Comparison of ENCODE assay signal across 1 cellular context in genomic region chr9:94623253-94623652, GRCh38.
A peak's percentile ranks its signal among the peaks of the same experiment; 100 is the strongest.
TF ChIP-seq lines count a peak whose summit lies in the region.

No MANE protein-coding gene starts in this region.

TF ChIP-seq in HepG2, 621 proteins besides CTCF, POLR2A, EP300 and RAD21 (continued from another document and continues in another):
- TF ChIP-seq, protein P1, sequence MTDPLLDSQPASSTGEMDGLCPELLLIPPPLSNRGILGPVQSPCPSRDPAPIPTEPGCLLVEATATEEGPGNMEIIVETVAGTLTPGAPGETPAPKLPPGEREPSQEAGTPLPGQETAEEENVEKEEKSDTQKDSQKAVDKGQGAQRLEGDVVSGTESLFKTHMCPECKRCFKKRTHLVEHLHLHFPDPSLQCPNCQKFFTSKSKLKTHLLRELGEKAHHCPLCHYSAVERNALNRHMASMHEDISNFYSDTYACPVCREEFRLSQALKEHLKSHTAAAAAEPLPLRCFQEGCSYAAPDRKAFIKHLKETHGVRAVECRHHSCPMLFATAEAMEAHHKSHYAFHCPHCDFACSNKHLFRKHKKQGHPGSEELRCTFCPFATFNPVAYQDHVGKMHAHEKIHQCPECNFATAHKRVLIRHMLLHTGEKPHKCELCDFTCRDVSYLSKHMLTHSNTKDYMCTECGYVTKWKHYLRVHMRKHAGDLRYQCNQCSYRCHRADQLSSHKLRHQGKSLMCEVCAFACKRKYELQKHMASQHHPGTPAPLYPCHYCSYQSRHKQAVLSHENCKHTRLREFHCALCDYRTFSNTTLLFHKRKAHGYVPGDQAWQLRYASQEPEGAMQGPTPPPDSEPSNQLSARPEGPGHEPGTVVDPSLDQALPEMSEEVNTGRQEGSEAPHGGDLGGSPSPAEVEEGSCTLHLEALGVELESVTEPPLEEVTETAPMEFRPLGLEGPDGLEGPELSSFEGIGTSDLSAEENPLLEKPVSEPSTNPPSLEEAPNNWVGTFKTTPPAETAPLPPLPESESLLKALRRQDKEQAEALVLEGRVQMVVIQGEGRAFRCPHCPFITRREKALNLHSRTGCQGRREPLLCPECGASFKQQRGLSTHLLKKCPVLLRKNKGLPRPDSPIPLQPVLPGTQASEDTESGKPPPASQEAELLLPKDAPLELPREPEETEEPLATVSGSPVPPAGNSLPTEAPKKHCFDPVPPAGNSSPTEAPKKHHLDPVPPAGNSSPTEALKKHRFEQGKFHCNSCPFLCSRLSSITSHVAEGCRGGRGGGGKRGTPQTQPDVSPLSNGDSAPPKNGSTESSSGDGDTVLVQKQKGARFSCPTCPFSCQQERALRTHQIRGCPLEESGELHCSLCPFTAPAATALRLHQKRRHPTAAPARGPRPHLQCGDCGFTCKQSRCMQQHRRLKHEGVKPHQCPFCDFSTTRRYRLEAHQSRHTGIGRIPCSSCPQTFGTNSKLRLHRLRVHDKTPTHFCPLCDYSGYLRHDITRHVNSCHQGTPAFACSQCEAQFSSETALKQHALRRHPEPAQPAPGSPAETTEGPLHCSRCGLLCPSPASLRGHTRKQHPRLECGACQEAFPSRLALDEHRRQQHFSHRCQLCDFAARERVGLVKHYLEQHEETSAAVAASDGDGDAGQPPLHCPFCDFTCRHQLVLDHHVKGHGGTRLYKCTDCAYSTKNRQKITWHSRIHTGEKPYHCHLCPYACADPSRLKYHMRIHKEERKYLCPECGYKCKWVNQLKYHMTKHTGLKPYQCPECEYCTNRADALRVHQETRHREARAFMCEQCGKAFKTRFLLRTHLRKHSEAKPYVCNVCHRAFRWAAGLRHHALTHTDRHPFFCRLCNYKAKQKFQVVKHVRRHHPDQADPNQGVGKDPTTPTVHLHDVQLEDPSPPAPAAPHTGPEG (CRISPR knock-in tag; IDR thresholded peaks at IDR 0.05): no peak
- TF ChIP-seq ZSCAN25 (CRISPR knock-in tag; IDR thresholded peaks at IDR 0.05): peak; percentile 71
- no peak for TF ChIP-seq DBP (CRISPR knock-in tag; IDR thresholded peaks at IDR 0.05; ENCODE audit: not compliant biosample characterization)
- TF ChIP-seq ZNF605 (CRISPR knock-in tag; IDR thresholded peaks at IDR 0.05): peak; percentile 30; the same call in 1 of the 2 replicates
- no peak for TF ChIP-seq HNRNPK (IDR thresholded peaks at IDR 0.05; ENCODE audit: low read depth, low read length, poor library complexity, severe bottlenecking)
- TF ChIP-seq HDAC6 (IDR thresholded peaks at IDR 0.05; ENCODE audit: low read depth, low read length): no peak
- TF ChIP-seq REST (IDR thresholded peaks at IDR 0.05; ENCODE audit: borderline replicate concordance in 1 of 2, low read depth in 1 of 2, low read length in 2 of 2): no peak
- TF ChIP-seq, protein P2, sequence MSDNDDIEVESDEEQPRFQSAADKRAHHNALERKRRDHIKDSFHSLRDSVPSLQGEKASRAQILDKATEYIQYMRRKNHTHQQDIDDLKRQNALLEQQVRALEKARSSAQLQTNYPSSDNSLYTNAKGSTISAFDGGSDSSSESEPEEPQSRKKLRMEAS (IDR thresholded peaks at IDR 0.05): peak; percentile 89
- TF ChIP-seq, protein P3, sequence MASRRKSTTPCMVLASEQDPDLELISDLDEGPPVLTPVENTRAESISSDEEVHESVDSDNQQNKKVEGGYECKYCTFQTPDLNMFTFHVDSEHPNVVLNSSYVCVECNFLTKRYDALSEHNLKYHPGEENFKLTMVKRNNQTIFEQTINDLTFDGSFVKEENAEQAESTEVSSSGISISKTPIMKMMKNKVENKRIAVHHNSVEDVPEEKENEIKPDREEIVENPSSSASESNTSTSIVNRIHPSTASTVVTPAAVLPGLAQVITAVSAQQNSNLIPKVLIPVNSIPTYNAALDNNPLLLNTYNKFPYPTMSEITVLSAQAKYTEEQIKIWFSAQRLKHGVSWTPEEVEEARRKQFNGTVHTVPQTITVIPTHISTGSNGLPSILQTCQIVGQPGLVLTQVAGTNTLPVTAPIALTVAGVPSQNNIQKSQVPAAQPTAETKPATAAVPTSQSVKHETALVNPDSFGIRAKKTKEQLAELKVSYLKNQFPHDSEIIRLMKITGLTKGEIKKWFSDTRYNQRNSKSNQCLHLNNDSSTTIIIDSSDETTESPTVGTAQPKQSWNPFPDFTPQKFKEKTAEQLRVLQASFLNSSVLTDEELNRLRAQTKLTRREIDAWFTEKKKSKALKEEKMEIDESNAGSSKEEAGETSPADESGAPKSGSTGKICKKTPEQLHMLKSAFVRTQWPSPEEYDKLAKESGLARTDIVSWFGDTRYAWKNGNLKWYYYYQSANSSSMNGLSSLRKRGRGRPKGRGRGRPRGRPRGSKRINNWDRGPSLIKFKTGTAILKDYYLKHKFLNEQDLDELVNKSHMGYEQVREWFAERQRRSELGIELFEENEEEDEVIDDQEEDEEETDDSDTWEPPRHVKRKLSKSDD (CRISPR knock-in tag; IDR thresholded peaks at IDR 0.05; ENCODE audit: low read depth): no peak
- TF ChIP-seq NFE2L2 (IDR thresholded peaks at IDR 0.05; ENCODE audit: low read length): no peak
- no peak for TF ChIP-seq ZFP41 (CRISPR knock-in tag; IDR thresholded peaks at IDR 0.05; ENCODE audit: borderline replicate concordance)
- TF ChIP-seq, protein P4, sequence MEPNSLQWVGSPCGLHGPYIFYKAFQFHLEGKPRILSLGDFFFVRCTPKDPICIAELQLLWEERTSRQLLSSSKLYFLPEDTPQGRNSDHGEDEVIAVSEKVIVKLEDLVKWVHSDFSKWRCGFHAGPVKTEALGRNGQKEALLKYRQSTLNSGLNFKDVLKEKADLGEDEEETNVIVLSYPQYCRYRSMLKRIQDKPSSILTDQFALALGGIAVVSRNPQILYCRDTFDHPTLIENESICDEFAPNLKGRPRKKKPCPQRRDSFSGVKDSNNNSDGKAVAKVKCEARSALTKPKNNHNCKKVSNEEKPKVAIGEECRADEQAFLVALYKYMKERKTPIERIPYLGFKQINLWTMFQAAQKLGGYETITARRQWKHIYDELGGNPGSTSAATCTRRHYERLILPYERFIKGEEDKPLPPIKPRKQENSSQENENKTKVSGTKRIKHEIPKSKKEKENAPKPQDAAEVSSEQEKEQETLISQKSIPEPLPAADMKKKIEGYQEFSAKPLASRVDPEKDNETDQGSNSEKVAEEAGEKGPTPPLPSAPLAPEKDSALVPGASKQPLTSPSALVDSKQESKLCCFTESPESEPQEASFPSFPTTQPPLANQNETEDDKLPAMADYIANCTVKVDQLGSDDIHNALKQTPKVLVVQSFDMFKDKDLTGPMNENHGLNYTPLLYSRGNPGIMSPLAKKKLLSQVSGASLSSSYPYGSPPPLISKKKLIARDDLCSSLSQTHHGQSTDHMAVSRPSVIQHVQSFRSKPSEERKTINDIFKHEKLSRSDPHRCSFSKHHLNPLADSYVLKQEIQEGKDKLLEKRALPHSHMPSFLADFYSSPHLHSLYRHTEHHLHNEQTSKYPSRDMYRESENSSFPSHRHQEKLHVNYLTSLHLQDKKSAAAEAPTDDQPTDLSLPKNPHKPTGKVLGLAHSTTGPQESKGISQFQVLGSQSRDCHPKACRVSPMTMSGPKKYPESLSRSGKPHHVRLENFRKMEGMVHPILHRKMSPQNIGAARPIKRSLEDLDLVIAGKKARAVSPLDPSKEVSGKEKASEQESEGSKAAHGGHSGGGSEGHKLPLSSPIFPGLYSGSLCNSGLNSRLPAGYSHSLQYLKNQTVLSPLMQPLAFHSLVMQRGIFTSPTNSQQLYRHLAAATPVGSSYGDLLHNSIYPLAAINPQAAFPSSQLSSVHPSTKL (CRISPR knock-in tag; IDR thresholded peaks at IDR 0.05): no peak
- no peak for TF ChIP-seq FOSL1 (CRISPR knock-in tag; IDR thresholded peaks at IDR 0.05; ENCODE audit: borderline replicate concordance)
- TF ChIP-seq RBM22 (optimal IDR thresholded peaks at IDR 0.05; ENCODE audit: low read length): no peak
- TF ChIP-seq FOXK1 (CRISPR knock-in tag; IDR thresholded peaks at IDR 0.05; ENCODE audit: borderline replicate concordance, low read depth): peak; percentile 58; the same call in 1 of the 2 replicates
- TF ChIP-seq, protein P5, sequence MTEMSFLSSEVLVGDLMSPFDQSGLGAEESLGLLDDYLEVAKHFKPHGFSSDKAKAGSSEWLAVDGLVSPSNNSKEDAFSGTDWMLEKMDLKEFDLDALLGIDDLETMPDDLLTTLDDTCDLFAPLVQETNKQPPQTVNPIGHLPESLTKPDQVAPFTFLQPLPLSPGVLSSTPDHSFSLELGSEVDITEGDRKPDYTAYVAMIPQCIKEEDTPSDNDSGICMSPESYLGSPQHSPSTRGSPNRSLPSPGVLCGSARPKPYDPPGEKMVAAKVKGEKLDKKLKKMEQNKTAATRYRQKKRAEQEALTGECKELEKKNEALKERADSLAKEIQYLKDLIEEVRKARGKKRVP (CRISPR knock-in tag; IDR thresholded peaks at IDR 0.05): no peak
- TF ChIP-seq ISX (CRISPR knock-in tag; conservative IDR thresholded peaks at IDR 0.05): no peak
- no peak; the same call in 1 of the 2 replicates for TF ChIP-seq CBX5 (CRISPR knock-in tag; IDR thresholded peaks at IDR 0.05; ENCODE audit: borderline replicate concordance)
- TF ChIP-seq NFATC3 (CRISPR knock-in tag; IDR thresholded peaks at IDR 0.05): 0 out of 2 replicates have a peak, but pooled peaks have one; percentile 30
- no peak for TF ChIP-seq POGZ (CRISPR knock-in tag; IDR thresholded peaks at IDR 0.05)
- TF ChIP-seq ZNF335 (CRISPR knock-in tag; IDR thresholded peaks at IDR 0.05): no peak
- no peak for TF ChIP-seq ZNF460 (CRISPR knock-in tag; IDR thresholded peaks at IDR 0.05; ENCODE audit: borderline replicate concordance)
- TF ChIP-seq HNF4A (CRISPR knock-in tag; IDR thresholded peaks at IDR 0.05): no peak
- TF ChIP-seq CEBPZ (IDR thresholded peaks at IDR 0.05; ENCODE audit: low read length): no peak
- no peak for TF ChIP-seq ZNF724P (CRISPR knock-in tag; IDR thresholded peaks at IDR 0.05; ENCODE audit: borderline replicate concordance)
- no peak for TF ChIP-seq ZNF7 (CRISPR knock-in tag; IDR thresholded peaks at IDR 0.05)
- TF ChIP-seq, protein P6, sequence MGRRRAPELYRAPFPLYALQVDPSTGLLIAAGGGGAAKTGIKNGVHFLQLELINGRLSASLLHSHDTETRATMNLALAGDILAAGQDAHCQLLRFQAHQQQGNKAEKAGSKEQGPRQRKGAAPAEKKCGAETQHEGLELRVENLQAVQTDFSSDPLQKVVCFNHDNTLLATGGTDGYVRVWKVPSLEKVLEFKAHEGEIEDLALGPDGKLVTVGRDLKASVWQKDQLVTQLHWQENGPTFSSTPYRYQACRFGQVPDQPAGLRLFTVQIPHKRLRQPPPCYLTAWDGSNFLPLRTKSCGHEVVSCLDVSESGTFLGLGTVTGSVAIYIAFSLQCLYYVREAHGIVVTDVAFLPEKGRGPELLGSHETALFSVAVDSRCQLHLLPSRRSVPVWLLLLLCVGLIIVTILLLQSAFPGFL (CRISPR knock-in tag; IDR thresholded peaks at IDR 0.05): no peak
- TF ChIP-seq ZNF329 (CRISPR knock-in tag; IDR thresholded peaks at IDR 0.05; ENCODE audit: low read depth): no peak
- no peak for TF ChIP-seq JUNB (CRISPR knock-in tag; IDR thresholded peaks at IDR 0.05; ENCODE audit: borderline replicate concordance)
